In genomic region chr4:6974138-6974848, GRCh38 we compare ENCODE assay signal across 8 cellular contexts.
DNase-seq lines count a peak whose midpoint lies in the region; ATAC-seq and TF ChIP-seq lines count a peak whose summit lies in the region.

No MANE protein-coding gene starts in this region.

- H3K27ac Mint-ChIP-seq in immature natural killer cell: peak overlapping the region in 3 of 6 donors; percentile 17 to 53 (median 34)

- H3K27me3 ChIP-seq in WERI-Rb-1 (ENCODE audit: insufficient read depth, low read depth, severe bottlenecking) (no peaks in the 10 kb centered on the region), breast epithelium (no peaks in the 10 kb centered on the region)

- no peak for TF ChIP-seq POLR2A in breast epithelium (IDR thresholded peaks at IDR 0.05)

- TF ChIP-seq CTCF in WERI-Rb-1 (IDR thresholded peaks at IDR 0.05; ENCODE audit: low read depth, low read length) (peak; percentile 94), breast epithelium (IDR thresholded peaks at IDR 0.05) (peak; percentile 96 to 99 (median 98))

- no peaks in the 10 kb centered on the region; the same call in 1 of the 2 replicates for H3K36me3 ChIP-seq in WERI-Rb-1
- no peaks in the 10 kb centered on the region for H3K36me3 ChIP-seq in breast epithelium

- H3K4me3 ChIP-seq in WERI-Rb-1 (ENCODE audit: low read depth, low read length) (no peak overlapping the region), breast epithelium (no peak overlapping the region)

- intact Hi-C loops in breast epithelium (cut with DNase I; ENCODE audit: low total_unique reads): no loop called here

- H3K27ac ChIP-seq in WERI-Rb-1 (no peak overlapping the region; the same call in 1 of the 2 replicates), breast epithelium (no peak overlapping the region)

- H3K36me3 Mint-ChIP-seq in immature natural killer cell: peaks cover 0 to 3% (median 0%) of the 10 kb centered on the region in 3 donors

- peak; percentile 86 for DNase-seq in DMS 273 (lab: John Stamatoyannopoulos, UW; ENCODE audit: unreplicated experiment)
- DNase-seq in GOT3 (lab: John Stamatoyannopoulos, UW): peak; percentile 53
- DNase-seq in NCI-H1694 (lab: John Stamatoyannopoulos, UW): peak; percentile 49
- DNase-seq in WERI-Rb-1: peak; percentile 89
- peak; percentile 77 to 82 for DNase-seq in breast epithelium (ENCODE audit: low spot score in 2 of 2)
- peak; percentile 61 to 69 (median 66) for DNase-seq in immature natural killer cell
- DNase-seq in stimulated activated CD4-positive, alpha-beta T cell treated with anti-CD3 and anti-CD28 coated beads, Interleukin-1b, Interleukin-23, amount 100 ng/mL, for 1 hour (ENCODE audit: low read depth in 2 of 2): peak; percentile 52 to 68

- H3K9me3 Mint-ChIP-seq in immature natural killer cell: no peaks in the 10 kb centered on the region

- H3K9me3 ChIP-seq in WERI-Rb-1 (ENCODE audit: severe bottlenecking) (no peaks in the 10 kb centered on the region), breast epithelium (no peaks in the 10 kb centered on the region)

- ATAC-seq in HG03196 (IDR thresholded peaks at IDR 0.05; ENCODE audit: unreplicated experiment): no peak

- H3K4me1 ChIP-seq in breast epithelium: no peaks in the 10 kb centered on the region

- H3K27me3 Mint-ChIP-seq in immature natural killer cell (ENCODE audit: low read depth in 3 of 3): peaks cover 0 to 3% (median 0%) of the 10 kb centered on the region in 3 donors

- H3K4me3 Mint-ChIP-seq in immature natural killer cell: peak overlapping the region in 1 of 5 donors; percentile 13

- peaks cover 8 to 9% of the 10 kb centered on the region in 2 donors for H3K4me1 Mint-ChIP-seq in immature natural killer cell
